1 cellular context compared by ENCODE assay signal in genomic region chr19:10960314-10961072, GRCh38.
A peak's percentile ranks its signal among the peaks of the same experiment; 100 is the strongest.
TF ChIP-seq lines count a peak whose summit lies in the region.

Gene SMARCA4 (plus strand): TSS chr19:10961030. CDS start chr19:10984152, 23,122 bp downstream.

TF ChIP-seq in HepG2, 621 proteins besides CTCF, POLR2A, EP300 and RAD21 (continued from another document and continues in another):
- TF ChIP-seq HDAC1 (CRISPR knock-in tag; IDR thresholded peaks at IDR 0.05), result peak; percentile 11; the same call in 1 of the 2 replicates
- no peak for TF ChIP-seq TIGD3 (CRISPR knock-in tag; IDR thresholded peaks at IDR 0.05; ENCODE audit: borderline replicate concordance)
- TF ChIP-seq SRY (CRISPR knock-in tag; IDR thresholded peaks at IDR 0.05), result peak; percentile 82
- 0 out of 2 replicates have a peak, but pooled peaks have one; percentile 67 for TF ChIP-seq ZFP36L1 (CRISPR knock-in tag; IDR thresholded peaks at IDR 0.05)
- peak; percentile 91; the same call in 1 of the 2 replicates for TF ChIP-seq ZNF674 (CRISPR knock-in tag; IDR thresholded peaks at IDR 0.05; ENCODE audit: low read depth)
- TF ChIP-seq ZMYM2 (CRISPR knock-in tag; IDR thresholded peaks at IDR 0.05), result no peak
- no peak for TF ChIP-seq NFE2L1 (CRISPR knock-in tag; IDR thresholded peaks at IDR 0.05; ENCODE audit: borderline replicate concordance)
- TF ChIP-seq NR2F2 (IDR thresholded peaks at IDR 0.05; ENCODE audit: borderline replicate concordance, low read depth), result peak; percentile 67; the same call in 1 of the 2 replicates
- TF ChIP-seq CENPX (CRISPR knock-in tag; IDR thresholded peaks at IDR 0.05), result no peak
- no peak; the same call in 1 of the 2 replicates for TF ChIP-seq HNF4G (IDR thresholded peaks at IDR 0.05; ENCODE audit: borderline replicate concordance, low read depth, low read length)
- TF ChIP-seq HNF4G (CRISPR knock-in tag; IDR thresholded peaks at IDR 0.05; ENCODE audit: borderline replicate concordance, low read depth), result no peak
- no peak for TF ChIP-seq ZBTB4 (CRISPR knock-in tag; IDR thresholded peaks at IDR 0.05; ENCODE audit: borderline replicate concordance)
- no peak for TF ChIP-seq PAF1 (CRISPR knock-in tag; IDR thresholded peaks at IDR 0.05)
- TF ChIP-seq HMGXB3 (CRISPR knock-in tag; IDR thresholded peaks at IDR 0.05; ENCODE audit: borderline replicate concordance), result no peak; the same call in 1 of the 2 replicates
- peak; percentile 98 for TF ChIP-seq ZFY (CRISPR knock-in tag; IDR thresholded peaks at IDR 0.05)
- no peak for TF ChIP-seq ZFP1 (CRISPR knock-in tag; IDR thresholded peaks at IDR 0.05)
- TF ChIP-seq HOXA9 (CRISPR knock-in tag; IDR thresholded peaks at IDR 0.05; ENCODE audit: borderline replicate concordance), result no peak
- no peak for TF ChIP-seq KLF16 (CRISPR knock-in tag; IDR thresholded peaks at IDR 0.05)
- 0 out of 2 replicates have a peak, but pooled peaks have one; percentile 31 for TF ChIP-seq ZNF574 (CRISPR knock-in tag; IDR thresholded peaks at IDR 0.05)
- peak; percentile 24; the same call in 1 of the 2 replicates for TF ChIP-seq ZNF768 (CRISPR knock-in tag; IDR thresholded peaks at IDR 0.05)
- TF ChIP-seq TRAFD1 (CRISPR knock-in tag; IDR thresholded peaks at IDR 0.05; ENCODE audit: borderline replicate concordance), result no peak
- peak; percentile 74; the same call in 1 of the 2 replicates for TF ChIP-seq E2F5 (CRISPR knock-in tag; conservative IDR thresholded peaks at IDR 0.05)
- no peak for TF ChIP-seq RFX3 (CRISPR knock-in tag; IDR thresholded peaks at IDR 0.05)
- peak; percentile 61; the same call in 1 of the 2 replicates for TF ChIP-seq MLX (CRISPR knock-in tag; IDR thresholded peaks at IDR 0.05)
- no peak; the same call in 1 of the 2 replicates for TF ChIP-seq ZNF276 (CRISPR knock-in tag; IDR thresholded peaks at IDR 0.05; ENCODE audit: low read depth)
